In the genomic region with DNA sequence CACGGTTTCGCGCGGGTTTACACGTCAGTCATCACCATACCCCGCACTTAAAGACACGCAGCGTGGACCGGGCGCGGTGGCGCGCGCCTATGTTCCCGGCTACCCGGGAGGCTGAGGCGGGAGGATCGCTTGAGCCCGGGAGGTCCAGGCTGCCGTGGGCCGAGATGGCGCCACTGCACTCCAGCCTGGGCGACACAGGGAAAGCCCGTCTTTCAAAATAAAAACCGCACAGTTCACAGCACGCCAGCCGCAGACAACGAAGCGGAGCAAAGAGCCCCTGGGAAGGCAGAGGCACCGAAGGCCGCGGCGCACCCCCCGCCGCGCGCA, we compare ENCODE assay signal across 8 cellular contexts. TPM values are rescaled to one million over a fixed set of nuclear protein-coding genes. Genes with fewer than 3 reads are reported as not detected.
DNase-seq lines count a peak whose midpoint lies in the region; ATAC-seq and TF ChIP-seq lines count a peak whose summit lies in the region.

No MANE protein-coding gene starts in this region.

- H3K4me3 ChIP-seq in ascending aorta (peak overlapping the region; percentile 85 to 94), thymus (ENCODE audit: low read length) (peak overlapping the region; percentile 93)

- peaks cover 7 to 18% of the 10 kb centered on the region in 2 donors for H3K4me1 ChIP-seq in ascending aorta
- peaks cover 9% of the 10 kb centered on the region for H3K4me1 ChIP-seq in thymus (ENCODE audit: control insufficient read depth, insufficient read depth, low read length)

- DNase-seq in ascending aorta (ENCODE audit: low spot score in 2 of 2) (no peak), left lobe of liver (ENCODE audit: low spot score) (no peak), NCI-H1092 treated with DMSO at 0.1 percent for 48 hours (lab: John Stamatoyannopoulos, UW) (no peak), LoVo (ENCODE audit: low spot score) (no peak)

- H3K27me3 ChIP-seq in ascending aorta (no peaks in the 10 kb centered on the region), thymus (ENCODE audit: control insufficient read depth, insufficient read depth) (no peaks in the 10 kb centered on the region)

- no peaks in the 10 kb centered on the region for H3K9me3 ChIP-seq in ascending aorta
- no peaks in the 10 kb centered on the region for H3K9me3 ChIP-seq in thymus (ENCODE audit: control insufficient read depth)

- TF ChIP-seq CTCF in ascending aorta (IDR thresholded peaks at IDR 0.05), result no peak

- ATAC-seq in GM19452 (IDR thresholded peaks at IDR 0.05; ENCODE audit: unreplicated experiment) (peak; percentile 24), HG03280 (IDR thresholded peaks at IDR 0.05; ENCODE audit: unreplicated experiment) (peak; percentile 18), left lobe of liver (peak; percentile 4), HG03520 (IDR thresholded peaks at IDR 0.05; ENCODE audit: unreplicated experiment) (no peak)

- H3K36me3 ChIP-seq in ascending aorta (peaks cover 0 to 16% of the 10 kb centered on the region in 2 donors), thymus (ENCODE audit: control insufficient read depth, insufficient read depth) (peaks cover 20% of the 10 kb centered on the region)

- WGBS in thymus, result under 1% methylated on average over 37 of the region's 37 CpGs

- intact Hi-C loops in ascending aorta (cut with DNase I), result loop anchor here (1.0 to 10.0 kb wide), 5 partner anchors 48 to 694 kb away; a partner anchor contains a TSS

- peak overlapping the region in 1 of 2 donors; percentile 6 for H3K27ac ChIP-seq in ascending aorta
- H3K27ac ChIP-seq in thymus (ENCODE audit: low read depth), result peak overlapping the region; percentile 77

RNA-seq across cellular contexts. Expression of a gene that starts 0.3 kb away (rescaled TPM):
- total RNA-seq in ascending aorta (25.0 TPM), left lobe of liver (11.5 TPM)
- 20.3 TPM for polyA plus RNA-seq in thymus

RNA-seq across cellular contexts. Expression of a gene that starts 15.6 kb away (rescaled TPM):
- total RNA-seq in ascending aorta (38.1 TPM), left lobe of liver (20.7 TPM)
- polyA plus RNA-seq in thymus, result 47.3 TPM

RNA-seq across cellular contexts. Expression of a gene that starts 48.1 kb away (rescaled TPM):
- total RNA-seq in ascending aorta (22.2 TPM), left lobe of liver (45.5 TPM)
- 51.0 TPM for polyA plus RNA-seq in thymus

RNA-seq across cellular contexts. Expression of a gene that starts 48.8 kb away (rescaled TPM):
- total RNA-seq in ascending aorta (225 TPM), left lobe of liver (41.5 TPM)
- polyA plus RNA-seq in thymus, result 68.0 TPM

RNA-seq across cellular contexts. Expression of a gene that starts 49.3 kb away (rescaled TPM):
- total RNA-seq in ascending aorta (80.8 TPM), left lobe of liver (29.1 TPM)
- 34.0 TPM for polyA plus RNA-seq in thymus
